ENCODE assay signal across 1 cellular context in genomic region chr22:38032681-38033521, GRCh38.
TF ChIP-seq lines count a peak whose summit lies in the region.

No MANE protein-coding gene starts in this region.

TF ChIP-seq in HepG2, 621 proteins besides CTCF, POLR2A, EP300 and RAD21 (continued from another document and continues in another):
- no peak for TF ChIP-seq SNAPC4 (CRISPR knock-in tag; IDR thresholded peaks at IDR 0.05)
- no peak for TF ChIP-seq HMGXB3 (CRISPR knock-in tag; IDR thresholded peaks at IDR 0.05; ENCODE audit: borderline replicate concordance)
- TF ChIP-seq ZBTB8A (CRISPR knock-in tag; IDR thresholded peaks at IDR 0.05; ENCODE audit: borderline replicate concordance, low read depth) = no peak
- no peak for TF ChIP-seq ZNF704 (CRISPR knock-in tag; IDR thresholded peaks at IDR 0.05; ENCODE audit: borderline replicate concordance)
- no peak for TF ChIP-seq KDM5B (CRISPR knock-in tag; IDR thresholded peaks at IDR 0.05; ENCODE audit: borderline replicate concordance)
- no peak for TF ChIP-seq ZNF33B (CRISPR knock-in tag; IDR thresholded peaks at IDR 0.05)
- TF ChIP-seq ZNF234 (CRISPR knock-in tag; conservative IDR thresholded peaks at IDR 0.05) = no peak
- no peak for TF ChIP-seq ZNF614 (CRISPR knock-in tag; IDR thresholded peaks at IDR 0.05; ENCODE audit: borderline replicate concordance)
- TF ChIP-seq HNF1A (IDR thresholded peaks at IDR 0.05; ENCODE audit: low read depth) = no peak
- TF ChIP-seq HNF1A (CRISPR knock-in tag; IDR thresholded peaks at IDR 0.05; ENCODE audit: borderline replicate concordance) = no peak
- no peak for TF ChIP-seq REL (CRISPR knock-in tag; conservative IDR thresholded peaks at IDR 0.05)
- TF ChIP-seq ZBTB7A (CRISPR knock-in tag; IDR thresholded peaks at IDR 0.05) = no peak
- no peak for TF ChIP-seq ZNF275 (CRISPR knock-in tag; IDR thresholded peaks at IDR 0.05; ENCODE audit: borderline replicate concordance)
- no peak for TF ChIP-seq RAD51 (IDR thresholded peaks at IDR 0.05; ENCODE audit: borderline replicate concordance)
- TF ChIP-seq MTF1 (CRISPR knock-in tag; IDR thresholded peaks at IDR 0.05) = no peak
- TF ChIP-seq SP4 (CRISPR knock-in tag; IDR thresholded peaks at IDR 0.05) = 0 out of 2 replicates have a peak, but pooled peaks have one; percentile 20
- TF ChIP-seq TEAD3 (CRISPR knock-in tag; optimal IDR thresholded peaks at IDR 0.05; ENCODE audit: borderline replicate concordance) = no peak
- peak; percentile 20; the same call in 1 of the 2 replicates for TF ChIP-seq SP5 (CRISPR knock-in tag; IDR thresholded peaks at IDR 0.05; ENCODE audit: borderline replicate concordance, low read depth)
- no peak for TF ChIP-seq KAT8 (CRISPR knock-in tag; IDR thresholded peaks at IDR 0.05)
- no peak for TF ChIP-seq ZGPAT (CRISPR knock-in tag; IDR thresholded peaks at IDR 0.05)
- peak; percentile 63; the same call in 1 of the 2 replicates for TF ChIP-seq KLF6 (CRISPR knock-in tag; IDR thresholded peaks at IDR 0.05)
- TF ChIP-seq YY1 (IDR thresholded peaks at IDR 0.05; ENCODE audit: insufficient read depth, insufficient replicate concordance, low read depth, low read length) = peak; percentile 24
- TF ChIP-seq ZMYM4 (CRISPR knock-in tag; IDR thresholded peaks at IDR 0.05) = no peak
- 0 out of 2 replicates have a peak, but pooled peaks have one; percentile 47 for TF ChIP-seq MIER3 (CRISPR knock-in tag; IDR thresholded peaks at IDR 0.05; ENCODE audit: borderline replicate concordance)
- TF ChIP-seq CEBPB (IDR thresholded peaks at IDR 0.05; ENCODE audit: borderline replicate concordance, low read depth, low read length) = peak; percentile 89
- no peak for TF ChIP-seq ZNF460 (CRISPR knock-in tag; IDR thresholded peaks at IDR 0.05; ENCODE audit: borderline replicate concordance)
- no peak for TF ChIP-seq ZNF350 (CRISPR knock-in tag; IDR thresholded peaks at IDR 0.05; ENCODE audit: borderline replicate concordance, low read depth)
- TF ChIP-seq KLF13 (CRISPR knock-in tag; IDR thresholded peaks at IDR 0.05) = no peak
- TF ChIP-seq JUN (CRISPR knock-in tag; IDR thresholded peaks at IDR 0.05) = no peak
- no peak for TF ChIP-seq ARHGAP35 (CRISPR knock-in tag; IDR thresholded peaks at IDR 0.05; ENCODE audit: borderline replicate concordance)
- no peak for TF ChIP-seq RORA (CRISPR knock-in tag; IDR thresholded peaks at IDR 0.05)
- TF ChIP-seq NFAT5 (CRISPR knock-in tag; IDR thresholded peaks at IDR 0.05) = no peak
